Comparison of ENCODE assay signal across 15 cellular contexts in the genomic region with DNA sequence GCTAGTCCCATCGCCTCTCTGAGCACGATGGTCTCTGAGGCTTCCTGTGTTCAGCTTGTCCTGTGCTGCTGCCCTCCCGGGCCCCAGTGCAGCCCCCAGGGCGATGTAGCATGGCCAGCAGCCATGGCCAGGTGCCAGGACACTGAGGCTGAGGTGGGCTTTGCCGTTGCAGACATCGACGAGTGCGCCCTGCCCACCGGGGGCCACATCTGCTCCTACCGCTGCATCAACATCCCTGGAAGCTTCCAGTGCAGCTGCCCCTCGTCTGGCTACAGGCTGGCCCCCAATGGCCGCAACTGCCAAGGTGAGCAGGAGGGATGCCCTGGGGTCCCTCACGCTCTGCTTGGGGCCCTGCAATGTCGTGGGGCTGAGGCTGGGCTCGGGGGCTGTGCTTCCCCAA. TPM values are rescaled to one million over a fixed set of nuclear protein-coding genes. Genes with fewer than 3 reads are reported as not detected.
DNase-seq lines count a peak whose midpoint lies in the region; ATAC-seq and TF ChIP-seq lines count a peak whose summit lies in the region.
"Had no signal": no experiment of that assay in that cellular context is flagged by ENCODE, and none has a peak within 500 bp of the region (broad histone marks: within the 10 kb centered on the region; RNA-seq: fewer than 3 reads in every experiment).

No MANE protein-coding gene starts in this region.

- intact Hi-C loops in heart left ventricle (cut with DNase I): no loop called here
- intact Hi-C loops in prostate gland (cut with DNase I): no loop called here
- intact Hi-C loops in testis (cut with DNase I; ENCODE audit: low total_unique reads): loop anchor here (10.0 kb wide), 1 partner anchor 274 kb away; no protein-coding TSS in a partner anchor

- TF ChIP-seq POLR2A in heart left ventricle (IDR thresholded peaks at IDR 0.05): no peak
- no peak for TF ChIP-seq POLR2A in prostate gland (IDR thresholded peaks at IDR 0.05)
- TF ChIP-seq POLR2A in testis (IDR thresholded peaks at IDR 0.05): no peak

- H3K27me3 ChIP-seq in right atrium auricular region (no peaks in the 10 kb centered on the region), heart left ventricle (no peaks in the 10 kb centered on the region), foreskin keratinocyte (no peaks in the 10 kb centered on the region), prostate gland (replicated peaks; ENCODE audit: insufficient read depth) (no peaks in the 10 kb centered on the region), testis (no peaks in the 10 kb centered on the region)

- WGBS in heart left ventricle, 4 donors: 82 to 89% (median 87%) methylated on average over 11 to 15 of the region's 15 CpGs
- 76% methylated on average over 14 of the region's 15 CpGs for WGBS in prostate gland
- WGBS in testis, 2 donors: 90 to 93% methylated on average over 7 to 15 of the region's 15 CpGs

- H3K4me1 ChIP-seq in right atrium auricular region (peaks cover 0 to 57% of the 10 kb centered on the region in 2 donors), heart left ventricle (peaks cover 0 to 52% (median 23%) of the 10 kb centered on the region in 12 donors), foreskin keratinocyte (peaks cover 12% of the 10 kb centered on the region), prostate gland (replicated peaks) (no peaks in the 10 kb centered on the region), testis (peaks cover 29% of the 10 kb centered on the region)

- H3K27ac ChIP-seq in right atrium auricular region: peak overlapping the region; percentile 64 to 77
- H3K27ac ChIP-seq in heart left ventricle: peak overlapping the region in 5 of 12 donors; percentile 53 to 86 (median 56)
- peak overlapping the region; percentile 94 for H3K27ac ChIP-seq in foreskin keratinocyte
- H3K27ac ChIP-seq in prostate gland: peak overlapping the region; percentile 61 to 73
- H3K27ac ChIP-seq in testis: no peak overlapping the region
- H3K27ac ChIP-seq: neutrophil had no signal

- ATAC-seq in heart left ventricle (no peak), foreskin keratinocyte (no peak)

- H3K36me3 ChIP-seq in right atrium auricular region: peaks cover 12% of the 10 kb centered on the region
- peaks cover 0 to 39% (median 0%) of the 10 kb centered on the region in 9 donors for H3K36me3 ChIP-seq in heart left ventricle
- H3K36me3 ChIP-seq in prostate gland: no peaks in the 10 kb centered on the region
- no peaks in the 10 kb centered on the region for H3K36me3 ChIP-seq in testis (ENCODE audit: low read depth, missing control alignments)
- H3K36me3 ChIP-seq: neutrophil had no signal

- DNase-seq in right atrium auricular region (ENCODE audit: low spot score) (no peak), heart left ventricle (no peak), foreskin keratinocyte (no peak), prostate gland (ENCODE audit: low spot score) (no peak), ecto neural progenitor cell (ENCODE audit: low spot score) (no peak), testis (no peak), EL (no peak), NCI-H1436 treated with DMSO at 0.1 percent for 48 hours (lab: John Stamatoyannopoulos, UW) (no peak)
- DNase-seq: activated CD4-positive, alpha-beta T cell treated with anti-CD3 and anti-CD28 coated beads, Interleukin-2, amount 10 ng/mL, durations not matched to agents 7 days and 5 days; activated naive CD4-positive, alpha-beta T cell; cortex of kidney; GOT3; midbrain; substantia nigra had no signal

- H3K9me3 ChIP-seq in right atrium auricular region (no peaks in the 10 kb centered on the region), heart left ventricle (no peaks in the 10 kb centered on the region), prostate gland (no peaks in the 10 kb centered on the region), testis (no peaks in the 10 kb centered on the region)
- H3K9me3 ChIP-seq: neutrophil had no signal

- no peak for TF ChIP-seq CTCF in right atrium auricular region (IDR thresholded peaks at IDR 0.05)
- TF ChIP-seq CTCF in heart left ventricle (IDR thresholded peaks at IDR 0.05): no peak
- no peak for TF ChIP-seq CTCF in foreskin keratinocyte (conservative IDR thresholded peaks at IDR 0.05)
- TF ChIP-seq CTCF in prostate gland (IDR thresholded peaks at IDR 0.05): no peak
- TF ChIP-seq CTCF in testis (IDR thresholded peaks at IDR 0.05): no peak

- H3K4me3 ChIP-seq in right atrium auricular region (no peak overlapping the region), heart left ventricle (no peak overlapping the region), prostate gland (no peak overlapping the region), testis (no peak overlapping the region)

RNA-seq across cellular contexts. Expression of a gene that starts 45.8 kb away (rescaled TPM):
- total RNA-seq in right atrium auricular region (100 to 1,000 TPM in 1 of 2 donors, 10 to 100 TPM in 1; 92.8 to 354 TPM), heart left ventricle (100 to 1,000 TPM in 1 of 9 donors, 10 to 100 TPM in 8; 30.0 to 239 (median 50.3) TPM), foreskin keratinocyte (31.9 and 44.6 TPM in 2 replicates), prostate gland (100 to 1,000 TPM; 125 to 144 TPM), testis (10 to 100 TPM; 32.4 to 42.2 TPM)
- polyA plus RNA-seq in heart left ventricle (10 to 100 TPM; 22.4 to 36.8 TPM), foreskin keratinocyte (41.0 and 59.2 TPM in 2 replicates), testis (ENCODE audit: insufficient read depth, low read depth, low replicate concordance) (154 TPM)
- total RNA-seq: activated CD4-positive, alpha-beta T cell treated with anti-CD3 and anti-CD28 coated beads, Interleukin-2, amount 10 ng/mL, durations not matched to agents 7 days and 5 days had no signal

Comparison
In these comparisons a context has a peak if more than half of its experiments do, and no peak if none do; other contexts are left out.
1. H3K27ac ChIP-seq: peak in right atrium auricular region (2 of 2), foreskin keratinocyte (single experiment) and prostate gland (2 of 2); none in testis (0 of 2).